Comparison of ENCODE assay signal across 29 cellular contexts in genomic region chr20:3477861-3478544, GRCh38.
"Had no signal": no experiment of that assay in that cellular context is flagged by ENCODE, and none has a peak within 500 bp of the region (broad histone marks: within the 10 kb centered on the region; RNA-seq: fewer than 3 reads in every experiment).

No MANE protein-coding gene starts in this region.

- H3K4me3 Mint-ChIP-seq: effector memory CD8-positive, alpha-beta T cell; immature natural killer cell; natural killer cell treated with Interleukin-12 subunit alpha and Interleukin-12 subunit beta and Interleukin-15 and Interleukin-18, amount 100 ng/mL, for 72 hours; neural crest cell; stimulated activated naive CD8-positive, alpha-beta T cell treated with anti-CD3 and anti-CD28 coated beads, Interleukin-15, amount 100 ng/mL, for 72 hours had no signal

- H3K9ac ChIP-seq: parathyroid adenoma had no signal

- H3K4me2 ChIP-seq: smooth muscle cell had no signal

- FAIRE-seq: endometrium had no signal

- H3K9me3 ChIP-seq: esophagus squamous epithelium, heart right ventricle, neutrophil, suprapubic skin, thyroid gland had no signal

- H3K9me3 Mint-ChIP-seq: effector memory CD8-positive, alpha-beta T cell; immature natural killer cell; natural killer cell treated with Interleukin-12 subunit alpha and Interleukin-12 subunit beta and Interleukin-15 and Interleukin-18, amount 100 ng/mL, for 72 hours; neural crest cell; stimulated activated naive CD8-positive, alpha-beta T cell treated with anti-CD3 and anti-CD28 coated beads, Interleukin-15, amount 100 ng/mL, for 72 hours had no signal

- DNase-seq: cortex of kidney; effector memory CD8-positive, alpha-beta T cell; erythroblast; esophagus squamous epithelium; foreskin melanocyte; glutamatergic neuron; heart right ventricle; hypothalamus; immature natural killer cell; islet precursor cell; kidney glomerular epithelial cell; mammary epithelial cell; stimulated activated CD4-positive, alpha-beta T cell treated with anti-CD3 and anti-CD28 coated beads, Interleukin-12 subunit alpha, Interleukin-12 subunit beta, amount 100 ng/mL, for 4 hours; stimulated activated CD4-positive, alpha-beta T cell treated with anti-CD3 and anti-CD28 coated beads, Interleukin-1b, Interleukin-23, amount 100 ng/mL, for 48 hours; stimulated activated CD4-positive, alpha-beta T cell treated with anti-CD3 and anti-CD28 coated beads, Interleukin-4, amount 100 ng/mL, for 1 hour; stimulated activated CD8-positive, alpha-beta memory T cell treated with anti-CD3 and anti-CD28 coated beads, Interleukin-4, amount 100 ng/mL, for 48 hours; stimulated activated naive CD4-positive, alpha-beta T cell; stimulated activated naive CD8-positive, alpha-beta T cell treated with anti-CD3 and anti-CD28 coated beads, Interleukin-15, amount 100 ng/mL, for 72 hours; thyroid gland; trophoblast cell had no signal

- H3K27ac Mint-ChIP-seq: natural killer cell treated with Interleukin-12 subunit alpha and Interleukin-12 subunit beta and Interleukin-15 and Interleukin-18, amount 100 ng/mL, for 72 hours; progenitor cell of endocrine pancreas; stimulated activated naive CD8-positive, alpha-beta T cell treated with anti-CD3 and anti-CD28 coated beads, Interleukin-15, amount 100 ng/mL, for 72 hours had no signal

- H3K36me3 Mint-ChIP-seq: immature natural killer cell; natural killer cell treated with Interleukin-12 subunit alpha and Interleukin-12 subunit beta and Interleukin-15 and Interleukin-18, amount 100 ng/mL, for 72 hours had no signal

- H2AFZ ChIP-seq: parathyroid adenoma had no signal

- H3K27me3 ChIP-seq: esophagus squamous epithelium, heart right ventricle, neutrophil, suprapubic skin, thyroid gland had no signal

- H3K36me3 ChIP-seq: esophagus squamous epithelium, neutrophil, suprapubic skin, thyroid gland had no signal

- H3K27me3 Mint-ChIP-seq: effector memory CD8-positive, alpha-beta T cell; natural killer cell treated with Interleukin-12 subunit alpha and Interleukin-12 subunit beta and Interleukin-15 and Interleukin-18, amount 100 ng/mL, for 72 hours; progenitor cell of endocrine pancreas; stimulated activated naive CD8-positive, alpha-beta T cell treated with anti-CD3 and anti-CD28 coated beads, Interleukin-15, amount 100 ng/mL, for 72 hours had no signal

- H3K27ac ChIP-seq: esophagus squamous epithelium, heart right ventricle, neutrophil, parathyroid adenoma, suprapubic skin, thyroid gland had no signal

- H3K4me3 ChIP-seq: esophagus squamous epithelium, heart right ventricle, smooth muscle cell, suprapubic skin, thyroid gland had no signal

- ATAC-seq: effector memory CD8-positive, alpha-beta T cell; heart right ventricle; natural killer cell treated with Interleukin-12 subunit alpha and Interleukin-12 subunit beta and Interleukin-15 and Interleukin-18, amount 100 ng/mL, for 72 hours; sciatic nerve; stimulated activated naive CD8-positive, alpha-beta T cell treated with anti-CD3 and anti-CD28 coated beads, Interleukin-15, amount 100 ng/mL, for 72 hours had no signal
